In genomic region chr20:22425344-22426295, GRCh38 we compare ENCODE assay signal across 19 cellular contexts.
"Had no signal": no experiment of that assay in that cellular context is flagged by ENCODE, and none has a peak within 500 bp of the region (broad histone marks: within the 10 kb centered on the region; RNA-seq: fewer than 3 reads in every experiment).

No MANE protein-coding gene starts in this region.

- DNase-seq: activated effector memory CD4-positive, alpha-beta T cell treated with Interleukin-2 at 50 U/mL for 16 hours; activated T-cell treated with anti-CD3 and anti-CD28 coated beads, Interleukin-2, amount 50 U/mL, for 24 hours; amniotic stem cell; dorsolateral prefrontal cortex; esophagus squamous epithelium; gastrocnemius medialis; kidney; ovary; spleen; stimulated activated CD4-positive, alpha-beta T cell treated with anti-CD3 and anti-CD28 coated beads, Interleukin-1b, Interleukin-23, amount 100 ng/mL, for 48 hours; stimulated activated naive B cell treated with anti-CD40 and anti-IgM and Interleukin-4, amounts not matched to agents 10 μg/mL and 1 μg/mL and 100 μg/mL, for 72 hours; substantia nigra; transverse colon had no signal

- H3K79me2 ChIP-seq: hepatocyte had no signal

- H3K4me1 ChIP-seq: esophagus squamous epithelium, gastrocnemius medialis, right atrium auricular region, spleen, transverse colon had no signal

- H3K9me3 Mint-ChIP-seq: activated T-cell treated with anti-CD3 and anti-CD28 coated beads, Interleukin-2, amount 50 U/mL, for 24 hours; stimulated activated naive B cell treated with anti-CD40 and anti-IgM and Interleukin-4, amounts not matched to agents 10 μg/mL and 1 μg/mL and 100 μg/mL, for 72 hours had no signal

- H3K27me3 Mint-ChIP-seq: activated T-cell treated with anti-CD3 and anti-CD28 coated beads, Interleukin-2, amount 50 U/mL, for 24 hours had no signal

- H3K9ac ChIP-seq: neural progenitor cell had no signal

- ATAC-seq: activated naive CD4-positive, alpha-beta T cell treated with anti-CD3 and anti-CD28 coated beads, Interleukin-2, amount 50 U/mL, for 72 hours; gastrocnemius medialis; stimulated activated naive B cell treated with anti-CD40 and anti-IgM and Interleukin-4, amounts not matched to agents 10 μg/mL and 1 μg/mL and 100 μg/mL, for 72 hours had no signal

- FAIRE-seq: endometrium, kidney had no signal

- H3K4me3 ChIP-seq: dorsolateral prefrontal cortex, esophagus squamous epithelium, gastrocnemius medialis, hepatocyte, neural progenitor cell, ovary, right atrium auricular region, SJCRH30, spleen, transverse colon had no signal

- H3K4me1 Mint-ChIP-seq: stimulated activated naive B cell treated with anti-CD40 and anti-IgM and Interleukin-4, amounts not matched to agents 10 μg/mL and 1 μg/mL and 100 μg/mL, for 72 hours had no signal

- H3K27ac ChIP-seq: dorsolateral prefrontal cortex, esophagus squamous epithelium, gastrocnemius medialis, hepatocyte, neural progenitor cell, ovary, right atrium auricular region, SJCRH30, transverse colon had no signal

- H3K9me3 ChIP-seq: esophagus squamous epithelium, gastrocnemius medialis, ovary, SJCRH30, transverse colon had no signal

- H3K36me3 ChIP-seq: esophagus squamous epithelium, gastrocnemius medialis, neural progenitor cell, ovary, right atrium auricular region, SJCRH30, spleen, transverse colon had no signal

- H3K4me3 Mint-ChIP-seq: activated T-cell treated with anti-CD3 and anti-CD28 coated beads, Interleukin-2, amount 50 U/mL, for 24 hours; neural progenitor cell; stimulated activated naive B cell treated with anti-CD40 and anti-IgM and Interleukin-4, amounts not matched to agents 10 μg/mL and 1 μg/mL and 100 μg/mL, for 72 hours had no signal

- H3K27ac Mint-ChIP-seq: activated naive CD4-positive, alpha-beta T cell treated with anti-CD3 and anti-CD28 coated beads, Interleukin-2, amount 50 U/mL, for 72 hours; activated T-cell treated with anti-CD3 and anti-CD28 coated beads, Interleukin-2, amount 50 U/mL, for 24 hours; neural progenitor cell; stimulated activated naive B cell treated with anti-CD40 and anti-IgM and Interleukin-4, amounts not matched to agents 10 μg/mL and 1 μg/mL and 100 μg/mL, for 72 hours had no signal

- H2AFZ ChIP-seq: hepatocyte, neural progenitor cell had no signal

- H3K36me3 Mint-ChIP-seq: activated naive CD4-positive, alpha-beta T cell treated with anti-CD3 and anti-CD28 coated beads, Interleukin-2, amount 50 U/mL, for 72 hours; stimulated activated naive B cell treated with anti-CD40 and anti-IgM and Interleukin-4, amounts not matched to agents 10 μg/mL and 1 μg/mL and 100 μg/mL, for 72 hours had no signal

- H3K27me3 ChIP-seq: gastrocnemius medialis, hepatocyte, ovary, right atrium auricular region, SJCRH30, transverse colon had no signal

- H3K4me2 ChIP-seq: hepatocyte, neural progenitor cell had no signal
